25 cellular contexts compared by ENCODE assay signal in genomic region chr19:13343514-13343913, GRCh38.
"Had no signal": no experiment of that assay in that cellular context is flagged by ENCODE, and none has a peak within 500 bp of the region (broad histone marks: within the 10 kb centered on the region; RNA-seq: fewer than 3 reads in every experiment).

No MANE protein-coding gene starts in this region.

- H3K9me3 ChIP-seq: lower lobe of right lung had no signal

- H3K27me3 ChIP-seq: dorsolateral prefrontal cortex, gastrocnemius medialis had no signal

- H3K36me3 ChIP-seq: esophagus muscularis mucosa, gastrocnemius medialis, heart right ventricle, left lung, lower lobe of right lung had no signal

- H3K9me3 Mint-ChIP-seq: mesothelial cell of epicardium had no signal

- H3K4me3 Mint-ChIP-seq: mesothelial cell of epicardium, naive B cell had no signal

- H3K4me1 Mint-ChIP-seq: mesothelial cell of epicardium, naive B cell had no signal

- H3K4me1 ChIP-seq: esophagus muscularis mucosa, gastrocnemius medialis, heart right ventricle, left lung, lower lobe of right lung had no signal

- H3K36me3 Mint-ChIP-seq: mesothelial cell of epicardium, naive B cell had no signal

- H3K27ac ChIP-seq: coronary artery, dorsolateral prefrontal cortex, esophagus muscularis mucosa, gastrocnemius medialis, heart right ventricle, left lung, lower lobe of right lung had no signal

- H3K27ac Mint-ChIP-seq: mesothelial cell of epicardium, naive B cell had no signal

- FAIRE-seq: colon, endothelial cell of umbilical vein, islet of Langerhans, keratinocyte had no signal

- H3K4me3 ChIP-seq: coronary artery, dorsolateral prefrontal cortex, esophagus muscularis mucosa, gastrocnemius medialis, heart right ventricle, left lung, lower lobe of right lung, mucosa of descending colon had no signal

- DNase-seq: dermis blood vessel endothelial cell; dorsolateral prefrontal cortex; effector CD4-positive, alpha-beta T cell; effector memory CD4-positive, alpha-beta T cell; foreskin fibroblast; foreskin melanocyte; gastrocnemius medialis; glutamatergic neuron; head of caudate nucleus; heart right ventricle; hippocampal formation; left cardiac atrium; left lung; left ventricle myocardium superior; lower lobe of right lung; mesenchymal stem cell; mucosa of descending colon; naive B cell had no signal

- ATAC-seq: gastrocnemius medialis, heart right ventricle, left cardiac atrium, left lung, left ventricle myocardium superior, lower lobe of right lung, mucosa of descending colon had no signal
